Comparison of ENCODE assay signal across 8 cellular contexts in the genomic region with DNA sequence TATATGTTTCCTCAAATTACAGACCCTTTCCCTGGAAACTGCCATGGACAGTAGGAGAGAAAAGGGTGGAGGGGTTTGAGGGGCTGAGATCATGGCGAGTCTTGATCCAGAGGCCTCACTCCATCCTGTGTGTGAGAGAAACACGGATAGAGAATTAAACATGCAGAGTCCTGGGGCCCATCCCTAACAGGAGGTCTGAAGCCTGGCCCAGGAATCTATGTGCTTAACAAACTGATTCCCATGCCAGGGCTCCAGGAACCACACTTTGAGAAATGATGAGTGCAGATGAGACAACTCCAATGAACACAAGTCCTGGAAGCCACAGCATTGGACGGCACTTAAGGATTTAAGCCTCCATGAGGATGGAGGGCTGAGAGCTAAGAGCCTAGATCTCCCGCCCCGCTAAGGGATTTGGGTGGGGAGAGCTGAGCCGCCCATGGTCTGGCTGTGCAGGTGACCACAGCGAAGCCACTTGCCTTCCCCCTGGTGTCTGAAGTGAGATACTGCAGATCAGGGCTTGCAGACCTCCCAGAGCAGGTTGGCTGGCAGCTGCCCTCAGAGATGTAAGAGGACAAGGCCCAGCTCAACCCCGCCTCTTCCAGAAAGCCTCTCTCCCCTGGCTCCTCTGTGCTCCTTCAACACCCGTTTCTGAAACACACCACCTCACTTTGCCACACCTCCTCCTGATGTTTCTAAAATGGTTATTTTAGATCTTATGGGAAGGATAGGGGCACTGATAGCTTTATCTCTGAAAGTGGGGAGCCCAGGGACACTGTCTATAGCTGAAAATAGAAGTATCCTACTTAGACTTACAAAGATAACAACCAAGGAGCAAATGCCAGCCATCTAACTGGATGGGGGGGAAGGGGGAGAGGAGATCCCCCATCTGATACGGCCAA. TPM values are rescaled to one million over a fixed set of nuclear protein-coding genes. Genes with fewer than 3 reads are reported as not detected.
DNase-seq lines count a peak whose midpoint lies in the region; ATAC-seq and TF ChIP-seq lines count a peak whose summit lies in the region.

No MANE protein-coding gene starts in this region.

- intact Hi-C loops in activated CD8-positive, alpha-beta T cell treated with anti-CD3 and anti-CD28 coated beads for 36 hours (cut with micrococcal nuclease), result loop anchor here (5.0 kb wide), 1 partner anchor 105 kb away; no protein-coding TSS in a partner anchor

- H3K36me3 Mint-ChIP-seq in activated CD8-positive, alpha-beta T cell treated with anti-CD3 and anti-CD28 coated beads for 36 hours (ENCODE audit: low read depth), result no peaks in the 10 kb centered on the region

- POLR2A ChIA-PET in activated CD8-positive, alpha-beta T cell treated with anti-CD3 and anti-CD28 coated beads for 36 hours (lab: Charles Lee), result interaction anchor here (0.8 kb wide), 2 partner anchors 13 to 74 kb away, joined by 3 read pairs; no protein-coding TSS in a partner anchor

- CTCF ChIA-PET in activated CD8-positive, alpha-beta T cell treated with anti-CD3 and anti-CD28 coated beads for 36 hours (lab: Charles Lee), result interaction anchor here (0.7 to 3.6 kb wide), 19 partner anchors 10 to 292 kb away, joined by 3 to 22 read pairs (median 5); no protein-coding TSS in a partner anchor

- H3K27ac Mint-ChIP-seq in activated CD8-positive, alpha-beta T cell treated with anti-CD3 and anti-CD28 coated beads for 36 hours, result no peak overlapping the region

- no peak for TF ChIP-seq POLR2A in NB4 (IDR thresholded peaks at IDR 0.05; ENCODE audit: extremely low read depth, insufficient read length)

- H3K9me3 Mint-ChIP-seq in activated CD8-positive, alpha-beta T cell treated with anti-CD3 and anti-CD28 coated beads for 36 hours, result no peaks in the 10 kb centered on the region

- peak; percentile 60 to 66 for DNase-seq in AML-193 (lab: John Stamatoyannopoulos, UW)
- DNase-seq in NB4 (ENCODE audit: low read depth), result peak; percentile 77
- peak; percentile 48 for DNase-seq in activated CD8-positive, alpha-beta T cell treated with anti-CD3 and anti-CD28 coated beads for 36 hours
- peak; percentile 56 for DNase-seq in germinal center (ENCODE audit: low spot score)
- peak; percentile 57 for DNase-seq in renal cortical epithelial cell (ENCODE audit: low read depth)
- DNase-seq in KG1 (lab: John Stamatoyannopoulos, UW), result no peak

- peak; percentile 77 for ATAC-seq in HG02588 (IDR thresholded peaks at IDR 0.05; ENCODE audit: unreplicated experiment)
- ATAC-seq in activated CD8-positive, alpha-beta T cell treated with anti-CD3 and anti-CD28 coated beads for 36 hours, result peak; percentile 90

- H3K27me3 Mint-ChIP-seq in activated CD8-positive, alpha-beta T cell treated with anti-CD3 and anti-CD28 coated beads for 36 hours, result no peaks in the 10 kb centered on the region

- TF ChIP-seq CTCF in GM12874 (IDR thresholded peaks at IDR 0.05; ENCODE audit: insufficient read depth, low read depth, low read length) (peak; percentile 85), NB4 (IDR thresholded peaks at IDR 0.05; ENCODE audit: low read depth, low read length) (peak; percentile 85)
- peak; percentile 57 for TF ChIP-seq CTCF in activated CD8-positive, alpha-beta T cell treated with anti-CD3 and anti-CD28 coated beads for 36 hours (IDR thresholded peaks at IDR 0.05)

- H3K4me3 Mint-ChIP-seq in activated CD8-positive, alpha-beta T cell treated with anti-CD3 and anti-CD28 coated beads for 36 hours, result no peak overlapping the region

- no peaks in the 10 kb centered on the region for H3K4me1 Mint-ChIP-seq in activated CD8-positive, alpha-beta T cell treated with anti-CD3 and anti-CD28 coated beads for 36 hours (ENCODE audit: low read depth)

- no peak overlapping the region for H3K4me3 ChIP-seq in NB4 (ENCODE audit: low read depth, low read length)

RNA-seq across cellular contexts. Expression of a gene that starts 24.8 kb away (rescaled TPM):
- 1 to 10 TPM; 1.0 to 1.1 TPM for total RNA-seq in activated CD8-positive, alpha-beta T cell treated with anti-CD3 and anti-CD28 coated beads for 36 hours
- total RNA-seq in renal cortical epithelial cell, result 0.35 and 0.52 TPM in 2 replicates

RNA-seq across cellular contexts. Expression of a gene that starts 42.1 kb away (rescaled TPM):
- total RNA-seq in activated CD8-positive, alpha-beta T cell treated with anti-CD3 and anti-CD28 coated beads for 36 hours, result 1 to 10 TPM; 1.0 to 1.7 TPM
- 0.87 and 6.3 TPM in 2 replicates for total RNA-seq in renal cortical epithelial cell
